In genomic region chr10:124647421-124648130, GRCh38 we compare ENCODE assay signal across 8 cellular contexts.
DNase-seq lines count a peak whose midpoint lies in the region; ATAC-seq and TF ChIP-seq lines count a peak whose summit lies in the region.

No MANE protein-coding gene starts in this region.

- intact Hi-C loops in CD4-positive, alpha-beta T cell (cut with DNase I, micrococcal nuclease) = loop anchor here (2.0 to 10.0 kb wide), 5 partner anchors 40 to 113 kb away; no protein-coding TSS in a partner anchor
- intact Hi-C loops in naive thymus-derived CD4-positive, alpha-beta T cell (cut with micrococcal nuclease) = loop anchor here (1.0 to 10.0 kb wide), 9 partner anchors 10 to 233 kb away; partner anchors contain the start of genes ABRAXAS2 (in 1 of the 2), EEF1AKMT2 (in 1 of the 2) and OAT (in 1 of the 2)
- intact Hi-C loops in tibial artery (cut with DNase I; ENCODE audit: low total_unique reads) = no loop called here

- H3K27ac ChIP-seq in CD4-positive, alpha-beta T cell (ENCODE audit: low read depth, low read length) = peak overlapping the region; percentile 72
- H3K27ac ChIP-seq in KOPT-K1 (ENCODE audit: low read depth, low read length, poor library complexity, severe bottlenecking) = peak overlapping the region; percentile 97
- peak overlapping the region; percentile 72 for H3K27ac ChIP-seq in effector memory CD4-positive, alpha-beta T cell (ENCODE audit: insufficient read depth, low read length, poor library complexity, severe bottlenecking)
- H3K27ac ChIP-seq in naive thymus-derived CD4-positive, alpha-beta T cell (ENCODE audit: low read depth, low read length) = peak overlapping the region; percentile 62
- H3K27ac ChIP-seq in tibial artery = no peak overlapping the region

- peak; percentile 64 for TF ChIP-seq CTCF in CD4-positive, alpha-beta T cell (IDR thresholded peaks at IDR 0.05)
- peak in 1 of 2 experiments; percentile 7 for TF ChIP-seq CTCF in tibial artery (IDR thresholded peaks at IDR 0.05)

- peak overlapping the region; percentile 34 for H3K4me3 ChIP-seq in effector memory CD4-positive, alpha-beta T cell (ENCODE audit: insufficient read depth, low read depth, low read length, poor library complexity, severe bottlenecking)
- H3K4me3 ChIP-seq in naive thymus-derived CD4-positive, alpha-beta T cell (ENCODE audit: low read length) = peak overlapping the region; percentile 34
- no peak overlapping the region for H3K4me3 ChIP-seq in tibial artery

- peak; percentile 78 for ATAC-seq in CD4-positive, alpha-beta T cell (ENCODE audit: poor library complexity)
- ATAC-seq in GM19455 (IDR thresholded peaks at IDR 0.05; ENCODE audit: unreplicated experiment) = peak; percentile 61
- peak; percentile 85 for ATAC-seq in naive thymus-derived CD4-positive, alpha-beta T cell

- POLR2A ChIA-PET in CD4-positive, alpha-beta T cell (lab: Charles Lee) = interaction anchor here (0.6 to 6.8 kb wide), 17 partner anchors 9 to 144 kb away, joined by 3 to 72 read pairs (median 6); partner anchors contain the start of gene EEF1AKMT2
- POLR2A ChIA-PET in naive thymus-derived CD4-positive, alpha-beta T cell (lab: Charles Lee) = interaction anchor here (0.7 to 7.0 kb wide), 19 partner anchors 9 to 93 kb away, joined by 3 to 74 read pairs (median 9); no protein-coding TSS in a partner anchor

- peak overlapping the region; percentile 89 for H3K27ac Mint-ChIP-seq in CD4-positive, alpha-beta T cell
- H3K27ac Mint-ChIP-seq in naive thymus-derived CD4-positive, alpha-beta T cell = peak overlapping the region; percentile 86 to 97 (median 95)

- peaks cover 90% of the 10 kb centered on the region for H3K4me1 Mint-ChIP-seq in CD4-positive, alpha-beta T cell (ENCODE audit: low read depth)
- H3K4me1 Mint-ChIP-seq in naive thymus-derived CD4-positive, alpha-beta T cell = peaks cover 46 to 100% (median 87%) of the 10 kb centered on the region in 7 donors

- peak; percentile 50 to 79 (median 71) for DNase-seq in CD4-positive, alpha-beta T cell
- peak; percentile 76 for DNase-seq in activated CD4-positive, alpha-beta T cell treated with anti-CD3 and anti-CD28 coated beads for 48 hours
- DNase-seq in effector memory CD4-positive, alpha-beta T cell = peak; percentile 60 to 64 (median 61)
- peak in 8 of 9 donors; percentile 63 to 79 (median 72) for DNase-seq in naive thymus-derived CD4-positive, alpha-beta T cell
- DNase-seq in tibial artery (peak; percentile 74 to 80), NCI-H524 treated with DMSO at 0.1 percent for 48 hours (lab: John Stamatoyannopoulos, UW) (no peak)

- CTCF ChIA-PET in CD4-positive, alpha-beta T cell (lab: Charles Lee) = interaction anchor here (0.9 to 3.0 kb wide), 16 partner anchors 11 to 100 kb away, joined by 3 to 18 read pairs (median 5); no protein-coding TSS in a partner anchor
- CTCF ChIA-PET in naive thymus-derived CD4-positive, alpha-beta T cell (lab: Charles Lee) = interaction anchor here (0.7 to 9.6 kb wide), 21 partner anchors 8 to 257 kb away, joined by 3 to 131 read pairs (median 5); no protein-coding TSS in a partner anchor

- no peaks in the 10 kb centered on the region for H3K36me3 Mint-ChIP-seq in CD4-positive, alpha-beta T cell (ENCODE audit: low read depth)
- H3K36me3 Mint-ChIP-seq in naive thymus-derived CD4-positive, alpha-beta T cell = peaks cover 0 to 14% (median 4%) of the 10 kb centered on the region in 5 donors

- peak overlapping the region; percentile 79 for H3K4me3 Mint-ChIP-seq in CD4-positive, alpha-beta T cell
- peak overlapping the region; percentile 69 to 87 (median 80) for H3K4me3 Mint-ChIP-seq in naive thymus-derived CD4-positive, alpha-beta T cell

- H3K36me3 ChIP-seq in KOPT-K1 (ENCODE audit: insufficient read depth, low read length) (no peaks in the 10 kb centered on the region), tibial artery (no peaks in the 10 kb centered on the region)
- H3K36me3 ChIP-seq in effector memory CD4-positive, alpha-beta T cell (ENCODE audit: control insufficient read depth, insufficient read depth, low read length) = no peaks in the 10 kb centered on the region
- H3K36me3 ChIP-seq in naive thymus-derived CD4-positive, alpha-beta T cell (ENCODE audit: control insufficient read depth in 2 of 3, insufficient read depth in 3 of 3, low read length in 3 of 3) = no peaks in the 10 kb centered on the region

- H3K9me3 Mint-ChIP-seq in CD4-positive, alpha-beta T cell = no peaks in the 10 kb centered on the region
- no peaks in the 10 kb centered on the region for H3K9me3 Mint-ChIP-seq in naive thymus-derived CD4-positive, alpha-beta T cell

- no peaks in the 10 kb centered on the region for H3K27me3 Mint-ChIP-seq in CD4-positive, alpha-beta T cell
- H3K27me3 Mint-ChIP-seq in naive thymus-derived CD4-positive, alpha-beta T cell = no peaks in the 10 kb centered on the region

- no peaks in the 10 kb centered on the region for H3K9me3 ChIP-seq in CD4-positive, alpha-beta T cell (ENCODE audit: control insufficient read depth, low read length)
- H3K9me3 ChIP-seq in KOPT-K1 (ENCODE audit: insufficient read depth, low read length, poor library complexity, severe bottlenecking) (no peaks in the 10 kb centered on the region), tibial artery (no peaks in the 10 kb centered on the region)
- no peaks in the 10 kb centered on the region for H3K9me3 ChIP-seq in effector memory CD4-positive, alpha-beta T cell (ENCODE audit: control insufficient read depth, low read length)
- no peaks in the 10 kb centered on the region for H3K9me3 ChIP-seq in naive thymus-derived CD4-positive, alpha-beta T cell (ENCODE audit: control insufficient read depth in 2 of 3, low read length in 3 of 3)

- H3K27me3 ChIP-seq in CD4-positive, alpha-beta T cell (ENCODE audit: control insufficient read depth, insufficient read depth, low read length) = no peaks in the 10 kb centered on the region
- H3K27me3 ChIP-seq in effector memory CD4-positive, alpha-beta T cell (replicated peaks; ENCODE audit: control insufficient read depth, insufficient read depth, low read length, poor library complexity, severe bottlenecking) = no peaks in the 10 kb centered on the region
- H3K27me3 ChIP-seq in naive thymus-derived CD4-positive, alpha-beta T cell (ENCODE audit: control insufficient read depth in 2 of 2, insufficient read depth in 2 of 2, low read length in 2 of 2) = no peaks in the 10 kb centered on the region
- no peaks in the 10 kb centered on the region for H3K27me3 ChIP-seq in tibial artery

- H3K4me1 ChIP-seq in effector memory CD4-positive, alpha-beta T cell (ENCODE audit: control insufficient read depth, insufficient read depth, low read length, poor library complexity, severe bottlenecking) = peaks cover 83% of the 10 kb centered on the region
- H3K4me1 ChIP-seq in naive thymus-derived CD4-positive, alpha-beta T cell (ENCODE audit: control insufficient read depth in 2 of 2, insufficient read depth in 2 of 2, low read length in 2 of 2) = peaks cover 68 to 79% of the 10 kb centered on the region in 2 donors
- peaks cover 0 to 42% (median 26%) of the 10 kb centered on the region in 4 donors for H3K4me1 ChIP-seq in tibial artery

Comparison
In these comparisons a context has a peak if more than half of its experiments do, and no peak if none do; other contexts are left out.
1. H3K27ac ChIP-seq: peak in CD4-positive, alpha-beta T cell (single experiment), KOPT-K1 (single experiment), effector memory CD4-positive, alpha-beta T cell (single experiment) and naive thymus-derived CD4-positive, alpha-beta T cell (single experiment); none in tibial artery (0 of 2).
2. H3K4me3 ChIP-seq: peak in effector memory CD4-positive, alpha-beta T cell (single experiment) and naive thymus-derived CD4-positive, alpha-beta T cell (single experiment); none in tibial artery (0 of 2).
3. Peak in every context shown above with its lines, with median percentiles within 50 percentile points of each other: ATAC-seq.